ENCODE assay signal across 14 cellular contexts in the genomic region with DNA sequence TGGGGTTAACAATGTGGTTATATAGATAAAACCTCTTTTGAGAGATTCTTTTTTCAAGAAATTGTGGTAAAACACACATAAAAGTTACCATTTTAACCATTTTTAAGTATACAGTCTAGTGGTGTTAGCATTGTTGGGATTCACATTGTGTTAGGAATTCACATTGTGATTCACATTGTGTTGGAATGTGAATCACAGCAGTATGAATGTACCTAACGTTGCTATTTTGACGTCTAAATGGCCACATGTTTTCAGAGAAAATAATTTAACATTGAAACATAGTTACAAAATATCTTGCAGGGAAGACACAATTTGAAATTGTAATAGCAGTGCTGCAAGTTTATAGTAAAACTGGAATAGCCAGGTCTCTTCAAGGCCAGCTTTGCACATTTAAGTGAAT.
A peak's percentile ranks its signal among the peaks of the same experiment; 100 is the strongest.
DNase-seq lines count a peak whose midpoint lies in the region; ATAC-seq, FAIRE-seq and TF ChIP-seq lines count a peak whose summit lies in the region.
"Had no signal": no experiment of that assay in that cellular context is flagged by ENCODE, and none has a peak within 500 bp of the region (broad histone marks: within the 10 kb centered on the region; RNA-seq: fewer than 3 reads in every experiment).

No MANE protein-coding gene starts in this region.

- H3K36me3 ChIP-seq in ACC112 (ENCODE audit: insufficient read depth, low read length): no peaks in the 10 kb centered on the region
- H3K36me3 ChIP-seq in bronchial epithelial cell (ENCODE audit: control insufficient read depth, insufficient read depth, low read length): no peaks in the 10 kb centered on the region
- H3K36me3 ChIP-seq in left lung: no peaks in the 10 kb centered on the region
- H3K36me3 ChIP-seq: ascending aorta had no signal

- ATAC-seq in left lung: peak; percentile 40
- no peak for ATAC-seq in HG02938 (IDR thresholded peaks at IDR 0.05; ENCODE audit: unreplicated experiment)
- ATAC-seq: T-helper 17 cell had no signal

- H3K27ac ChIP-seq in ACC112 (ENCODE audit: low read depth, low read length): peak overlapping the region; percentile 96
- H3K27ac ChIP-seq in left lung: peak overlapping the region in 1 of 2 donors; percentile 15
- H3K27ac ChIP-seq: ascending aorta, PC-9 had no signal

- H3K27me3 ChIP-seq in ACC112 (ENCODE audit: insufficient read depth, low read length): no peaks in the 10 kb centered on the region
- no peaks in the 10 kb centered on the region for H3K27me3 ChIP-seq in bronchial epithelial cell (ENCODE audit: control insufficient read depth, insufficient read depth, low read length)
- H3K27me3 ChIP-seq in left lung: no peaks in the 10 kb centered on the region
- H3K27me3 ChIP-seq: ascending aorta had no signal

- peak overlapping the region; percentile 46 for H3K4me3 ChIP-seq in ACC112 (ENCODE audit: low read depth, low read length)
- no peak overlapping the region for H3K4me3 ChIP-seq in bronchial epithelial cell (ENCODE audit: low read depth, low read length)
- no peak overlapping the region for H3K4me3 ChIP-seq in left lung
- H3K4me3 ChIP-seq: ascending aorta, PC-9 had no signal

- intact Hi-C loops in left lung (cut with DNase I): no loop called here

- FAIRE-seq in bronchial epithelial cell (lab: Jason Lieb, UNC): no peak

- H3K79me2 ChIP-seq in ACC112 (ENCODE audit: control insufficient read depth, insufficient read depth, low read length, unreplicated experiment): peaks cover 37% of the 10 kb centered on the region

- H3K4me1 ChIP-seq in ACC112 (ENCODE audit: control insufficient read depth, insufficient read depth, low read length, unreplicated experiment) (peaks cover 71% of the 10 kb centered on the region), left lung (peaks cover 6 to 16% of the 10 kb centered on the region in 2 donors)

- DNase-seq in LHCN-M2 (ENCODE audit: low read depth) (peak; percentile 71), bronchial epithelial cell (ENCODE audit: low read depth) (peak; percentile 82), left lung (no peak), putamen (ENCODE audit: low spot score) (no peak), NCI-H345 treated with DMSO at 0.1 percent for 48 hours (lab: John Stamatoyannopoulos, UW; ENCODE audit: unreplicated experiment) (no peak), activated gamma-delta T cell (lab: John Stamatoyannopoulos, UW) (no peak)
- DNase-seq: 8988T; activated CD4-positive, alpha-beta T cell treated with anti-CD3 and anti-CD28 coated beads, Interleukin-2, amount 10 ng/mL, durations not matched to agents 7 days and 5 days; nucleus accumbens; PC-9; T-helper 17 cell had no signal

- no peak overlapping the region for H2AFZ ChIP-seq in ACC112 (ENCODE audit: low read length, unreplicated experiment)
- H2AFZ ChIP-seq: PC-9 had no signal

- no peaks in the 10 kb centered on the region for H3K9me3 ChIP-seq in left lung
- H3K9me3 ChIP-seq: ascending aorta had no signal

- no peak for TF ChIP-seq CTCF in bronchial epithelial cell (IDR thresholded peaks at IDR 0.05; ENCODE audit: insufficient read depth, low read length, severe bottlenecking)
- TF ChIP-seq CTCF in left lung (IDR thresholded peaks at IDR 0.05): no peak

Comparison
In these comparisons a context has a peak if more than half of its experiments do, and no peak if none do; other contexts are left out.
1. DNase-seq: peak in LHCN-M2 (single experiment) and bronchial epithelial cell (single experiment); none in left lung (0 of 2), putamen (single experiment), NCI-H345 treated with DMSO at 0.1 percent for 48 hours (single experiment) and activated gamma-delta T cell (single experiment).